8 cellular contexts compared by ENCODE assay signal in the genomic region with DNA sequence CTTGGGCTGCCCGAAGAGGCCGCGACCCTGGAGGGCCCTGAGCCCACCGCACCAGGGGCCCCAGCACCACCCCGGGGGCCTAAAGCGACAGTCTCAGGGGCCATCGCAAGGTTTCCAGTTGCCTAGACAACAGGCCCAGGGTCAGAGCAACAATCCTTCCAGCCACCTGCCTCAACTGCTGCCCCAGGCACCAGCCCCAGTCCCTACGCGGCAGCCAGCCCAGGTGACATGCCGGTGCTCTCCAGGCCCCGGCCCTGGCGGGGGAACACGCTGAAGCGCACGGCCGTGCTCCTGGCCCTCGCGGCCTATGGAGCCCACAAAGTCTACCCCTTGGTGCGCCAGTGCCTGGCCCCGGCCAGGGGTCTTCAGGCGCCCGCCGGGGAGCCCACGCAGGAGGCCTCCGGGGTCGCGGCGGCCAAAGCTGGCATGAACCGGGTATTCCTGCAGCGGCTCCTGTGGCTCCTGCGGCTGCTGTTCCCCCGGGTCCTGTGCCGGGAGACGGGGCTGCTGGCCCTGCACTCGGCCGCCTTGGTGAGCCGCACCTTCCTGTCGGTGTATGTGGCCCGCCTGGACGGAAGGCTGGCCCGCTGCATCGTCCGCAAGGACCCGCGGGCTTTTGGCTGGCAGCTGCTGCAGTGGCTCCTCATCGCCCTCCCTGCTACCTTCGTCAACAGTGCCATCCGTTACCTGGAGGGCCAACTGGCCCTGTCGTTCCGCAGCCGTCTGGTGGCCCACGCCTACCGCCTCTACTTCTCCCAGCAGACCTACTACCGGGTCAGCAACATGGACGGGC. TPM values are rescaled to one million over a fixed set of nuclear protein-coding genes. Genes with fewer than 3 reads are reported as not detected.
DNase-seq lines count a peak whose midpoint lies in the region; ATAC-seq and TF ChIP-seq lines count a peak whose summit lies in the region.

No MANE protein-coding gene starts in this region.

- TF ChIP-seq CTCF in neutrophil (IDR thresholded peaks at IDR 0.05) = no peak

- H3K9me3 Mint-ChIP-seq in activated naive CD4-positive, alpha-beta T cell treated with anti-CD3 and anti-CD28 coated beads for 36 hours = no peaks in the 10 kb centered on the region

- ATAC-seq in GM21526 (IDR thresholded peaks at IDR 0.05; ENCODE audit: low FRiP score, unreplicated experiment) = no peak

- H3K27ac ChIP-seq in duodenal mucosa (ENCODE audit: low read depth, low read length) (peak overlapping the region; percentile 73), neutrophil (peak overlapping the region; percentile 94)

- H3K9ac ChIP-seq in duodenal mucosa (ENCODE audit: low read depth in 1 of 2, low read length in 2 of 2) = peak overlapping the region; percentile 57 to 65

- CTCF ChIA-PET in activated naive CD4-positive, alpha-beta T cell treated with anti-CD3 and anti-CD28 coated beads for 36 hours (lab: Charles Lee) = no interaction called here

- DNase-seq in activated naive CD4-positive, alpha-beta T cell treated with anti-CD3 and anti-CD28 coated beads for 36 hours = no peak
- no peak for DNase-seq in activated naive CD4-positive, alpha-beta T cell treated with Interleukin-2 at 50 U/mL for 16 hours
- peak; percentile 64 for DNase-seq in NAMALWA (ENCODE audit: low spot score)
- DNase-seq in activated effector memory CD4-positive, alpha-beta T cell treated with Interleukin-2 at 50 U/mL for 16 hours = no peak
- DNase-seq in OCI-M2 (lab: John Stamatoyannopoulos, UW; ENCODE audit: unreplicated experiment) = no peak

- H3K9me3 ChIP-seq in duodenal mucosa (ENCODE audit: control insufficient read depth in 1 of 2, low read length in 2 of 2) (no peaks in the 10 kb centered on the region), neutrophil (no peaks in the 10 kb centered on the region)

- peaks cover 7% of the 10 kb centered on the region for H3K36me3 Mint-ChIP-seq in activated naive CD4-positive, alpha-beta T cell treated with anti-CD3 and anti-CD28 coated beads for 36 hours (ENCODE audit: low read depth)

- intact Hi-C loops in activated naive CD4-positive, alpha-beta T cell treated with anti-CD3 and anti-CD28 coated beads for 36 hours (cut with micrococcal nuclease) = loop anchor here (2.0 to 5.0 kb wide), 3 partner anchors 14 to 372 kb away; a partner anchor contains a TSS

- peaks cover 0 to 10% of the 10 kb centered on the region in 2 donors for H3K36me3 ChIP-seq in duodenal mucosa (ENCODE audit: control insufficient read depth in 1 of 2, insufficient read depth in 2 of 2, low read length in 2 of 2)
- peaks cover 15% of the 10 kb centered on the region for H3K36me3 ChIP-seq in neutrophil

- peak overlapping the region; percentile 73 for H3K4me3 Mint-ChIP-seq in activated naive CD4-positive, alpha-beta T cell treated with anti-CD3 and anti-CD28 coated beads for 36 hours

- H3K4me1 ChIP-seq in duodenal mucosa (ENCODE audit: control insufficient read depth in 1 of 2, insufficient read depth in 2 of 2, low read length in 2 of 2) = peaks cover 36 to 49% of the 10 kb centered on the region in 2 donors
- H3K4me1 ChIP-seq in neutrophil (ENCODE audit: control insufficient read depth in 1 of 2, insufficient read depth in 1 of 2, low read depth in 1 of 2, low read length in 1 of 2) = peaks cover 45 to 50% of the 10 kb centered on the region in 2 experiments

- H3K27me3 ChIP-seq in duodenal mucosa (ENCODE audit: control insufficient read depth in 1 of 2, insufficient read depth in 2 of 2, low read length in 2 of 2) (no peaks in the 10 kb centered on the region), neutrophil (no peaks in the 10 kb centered on the region)

- no peaks in the 10 kb centered on the region for H3K27me3 Mint-ChIP-seq in activated naive CD4-positive, alpha-beta T cell treated with anti-CD3 and anti-CD28 coated beads for 36 hours (ENCODE audit: low read depth)

- H3K4me3 ChIP-seq in duodenal mucosa (ENCODE audit: low read depth in 1 of 2, low read length in 2 of 2) (peak overlapping the region; percentile 63 to 65), neutrophil (ENCODE audit: low read depth in 1 of 2, low read length in 1 of 2) (peak overlapping the region; percentile 66 to 70)

- no peak overlapping the region for H3K27ac Mint-ChIP-seq in activated naive CD4-positive, alpha-beta T cell treated with anti-CD3 and anti-CD28 coated beads for 36 hours

- H3K4me1 Mint-ChIP-seq in activated naive CD4-positive, alpha-beta T cell treated with anti-CD3 and anti-CD28 coated beads for 36 hours (ENCODE audit: low read depth) = peaks cover 21% of the 10 kb centered on the region

RNA-seq across cellular contexts. Expression of a gene that starts 0.6 kb away (rescaled TPM):
- total RNA-seq in activated naive CD4-positive, alpha-beta T cell treated with anti-CD3 and anti-CD28 coated beads for 36 hours = 1 to 10 TPM; 2.5 to 3.4 TPM

RNA-seq across cellular contexts. Expression of a gene that starts 1.0 kb away (rescaled TPM):
- total RNA-seq in activated naive CD4-positive, alpha-beta T cell treated with anti-CD3 and anti-CD28 coated beads for 36 hours = 10 to 100 TPM; 69.5 to 71.2 TPM

RNA-seq across cellular contexts. Expression of a gene that starts 37.5 kb away (rescaled TPM):
- total RNA-seq in activated naive CD4-positive, alpha-beta T cell treated with anti-CD3 and anti-CD28 coated beads for 36 hours = under 1 TPM; 0.32 to 0.41 TPM

RNA-seq across cellular contexts. Expression of a gene that starts 38.8 kb away (rescaled TPM):
- total RNA-seq in activated naive CD4-positive, alpha-beta T cell treated with anti-CD3 and anti-CD28 coated beads for 36 hours = under 1 TPM; 0.05 to 0.44 TPM

RNA-seq across cellular contexts. Expression of a gene that starts 51.6 kb away (rescaled TPM):
- total RNA-seq in activated naive CD4-positive, alpha-beta T cell treated with anti-CD3 and anti-CD28 coated beads for 36 hours = under 1 TPM; 0.26 to 0.30 TPM
